ENCODE assay signal across 8 cellular contexts in genomic region chr3:129824926-129825541, GRCh38.
DNase-seq lines count a peak whose midpoint lies in the region; ATAC-seq, FAIRE-seq and TF ChIP-seq lines count a peak whose summit lies in the region.

No MANE protein-coding gene starts in this region.

- H3K36me3 ChIP-seq in GM23248 (ENCODE audit: low read depth) (no peaks in the 10 kb centered on the region), H1 (ENCODE audit: control insufficient read depth in 2 of 4, insufficient read depth in 4 of 4, low read length in 3 of 4) (peaks cover 0 to 3% (median 0%) of the 10 kb centered on the region in 4 experiments; a peak in 2 of 8 replicates)

- DNase-seq in COR-L47 (lab: John Stamatoyannopoulos, UW) (peak; percentile 69), GM23248 (peak; percentile 65), NCI-H2227 (lab: John Stamatoyannopoulos, UW; ENCODE audit: unreplicated experiment) (peak; percentile 45), WTC11 (ENCODE audit: low spot score) (peak; percentile 57), H1 (ENCODE audit: low read depth in 1 of 2, low spot score in 2 of 2) (peak in 1 of 2 experiments; percentile 61), myocyte (ENCODE audit: low read depth) (peak; percentile 53), urothelium cell line (ENCODE audit: low spot score) (peak; percentile 49)

- H3K9me3 Mint-ChIP-seq in WTC11, result no peaks in the 10 kb centered on the region

- H3K4me2 ChIP-seq in GM23248 (ENCODE audit: unreplicated experiment) (no peak overlapping the region), H1 (ENCODE audit: insufficient read depth in 1 of 2, low read depth in 2 of 2, low read length in 2 of 2) (no peak overlapping the region)

- H2BK120ac ChIP-seq in H1 (replicated peaks; ENCODE audit: low read depth, low read length), result no peak overlapping the region

- H4K20me1 ChIP-seq in GM23248 (ENCODE audit: insufficient read depth) (no peaks in the 10 kb centered on the region), H1 (replicated peaks in 1 of 2; ENCODE audit: control insufficient read depth in 1 of 2, insufficient read depth in 2 of 2, low read length in 2 of 2) (peaks cover 0 to 2% of the 10 kb centered on the region in 2 experiments)

- no peaks in the 10 kb centered on the region for H3K23me2 ChIP-seq in H1 (ENCODE audit: low read depth, low read length)

- no peaks in the 10 kb centered on the region for H3K36me3 Mint-ChIP-seq in WTC11

- H2BK5ac ChIP-seq in H1 (ENCODE audit: low read depth, low read length), result no peak overlapping the region

- no peak overlapping the region for H3K4me3 Mint-ChIP-seq in WTC11

- in situ Hi-C loops in GM23248 (cut with MboI), result loop anchor here (10.0 to 25.0 kb wide), 2 partner anchors 170 to 338 kb away; no protein-coding TSS in a partner anchor

- H3K27ac Mint-ChIP-seq in WTC11, result no peak overlapping the region

- no peak overlapping the region for H4K8ac ChIP-seq in H1 (ENCODE audit: extremely low read depth, insufficient read depth, low read length)

- TF ChIP-seq CTCF in WTC11 (IDR thresholded peaks at IDR 0.05), result peak; percentile 63
- peak; percentile 46 to 74 (median 73) for TF ChIP-seq CTCF in H1 (IDR thresholded peaks at IDR 0.05; ENCODE audit: control extremely low read depth in 1 of 3, insufficient read depth in 1 of 3, low read depth in 1 of 3, low read length in 3 of 3)

- no peak overlapping the region for H3K23ac ChIP-seq in H1 (ENCODE audit: insufficient read length)

- TF ChIP-seq EP300 in H1 (IDR thresholded peaks at IDR 0.05; ENCODE audit: borderline replicate concordance in 1 of 2, low read depth in 2 of 2, low read length in 2 of 2), result no peak

- H2BK15ac ChIP-seq in H1 (ENCODE audit: low read length), result no peak overlapping the region

- no peaks in the 10 kb centered on the region for H3K9me2 ChIP-seq in GM23248 (ENCODE audit: insufficient read depth)

- ATAC-seq in WTC11 (peak; percentile 76), GM18870 (IDR thresholded peaks at IDR 0.05; ENCODE audit: unreplicated experiment) (no peak)

- TF ChIP-seq POLR2A in H1 (IDR thresholded peaks at IDR 0.05; ENCODE audit: control extremely low read depth in 1 of 2, low read depth in 2 of 2, low read length in 2 of 2), result no peak

- peak; percentile 98 for FAIRE-seq in H1 (lab: Jason Lieb, UNC)
- FAIRE-seq in urothelium cell line (lab: Jason Lieb, UNC), result no peak

- H3K79me1 ChIP-seq in H1 (ENCODE audit: low read depth, low read length), result 0 out of 2 replicates have a peak, but pooled peaks cover 3% of the 10 kb centered on the region

- peaks cover 16% of the 10 kb centered on the region for H3F3A ChIP-seq in GM23248 (ENCODE audit: insufficient read depth)

- no peak overlapping the region for H3K27ac ChIP-seq in GM23248
- H3K27ac ChIP-seq in H1 (ENCODE audit: low read depth, low read length), result no peak overlapping the region

- H3K4me1 ChIP-seq in GM23248 (ENCODE audit: insufficient read depth), result peaks cover 21% of the 10 kb centered on the region
- H3K4me1 ChIP-seq in H1 (replicated peaks in 1 of 4; ENCODE audit: control insufficient read depth in 3 of 4, insufficient read depth in 4 of 4, low read length in 3 of 4), result no peaks in the 10 kb centered on the region

- H3K27me3 Mint-ChIP-seq in WTC11 (ENCODE audit: low read depth), result no peaks in the 10 kb centered on the region

- 58% methylated on average over 3 of the region's 3 CpGs for WGBS in GM23248 (ENCODE audit: low coverage in 1 of 2, low lambda C conversion rate in 2 of 2, missing lambda C conversion rate in 2 of 2), 2 experiments
- WGBS in H1 (ENCODE audit: extremely low coverage in 1 of 2, insufficient coverage in 1 of 2, insufficient read length in 1 of 2, insufficient replicate concordance in 2 of 2, low coverage in 1 of 2, low lambda C conversion rate in 2 of 2, missing lambda C conversion rate in 1 of 2), 2 experiments, result 50% methylated on average over 3 of the region's 3 CpGs; no CpG with 5 or more reads in 1 of the 2 experiments

- H3K56ac ChIP-seq in H1 (replicated peaks; ENCODE audit: insufficient read length, low read depth, low read length), result no peak overlapping the region

- H3K9me3 ChIP-seq in GM23248 (ENCODE audit: low read depth) (no peaks in the 10 kb centered on the region), H1 (ENCODE audit: insufficient read depth in 2 of 2, low read depth in 1 of 2, low read length in 1 of 2) (no peaks in the 10 kb centered on the region)

- H3K4me3 ChIP-seq in GM23248 (no peak overlapping the region), H1 (ENCODE audit: extremely low read depth in 1 of 4, insufficient read depth in 2 of 4, low read depth in 3 of 4, low read length in 4 of 4) (no peak overlapping the region)

- H3K9ac ChIP-seq in GM23248, result no peak overlapping the region
- H3K9ac ChIP-seq in H1 (replicated peaks in 1 of 4; ENCODE audit: extremely low read depth in 1 of 4, low read depth in 3 of 4, low read length in 3 of 4), result peak overlapping the region in 1 of 4 experiments; percentile 49; a peak in 1 of 7 replicates

- POLR2A ChIA-PET in WTC11 (lab: Charles Lee) (no interaction called here), H1 (lab: Charles Lee; ENCODE audit: partially characterized antibody) (interaction anchor here (1.5 kb wide), 1 partner anchor 197 kb away, joined by 4 read pairs; no protein-coding TSS in a partner anchor)

- no peak overlapping the region for H2BK20ac ChIP-seq in H1 (ENCODE audit: low read length)

- CTCF ChIA-PET in WTC11 (lab: Charles Lee), result interaction anchor here (1.0 to 2.6 kb wide), 4 partner anchors 15 to 442 kb away, joined by 3 to 16 read pairs (median 4); no protein-coding TSS in a partner anchor
- CTCF ChIA-PET in H1 (lab: Charles Lee; ENCODE audit: partially characterized antibody), result interaction anchor here (0.5 to 9.8 kb wide), 31 partner anchors 10 to 1019 kb away, joined by 3 to 149 read pairs (median 4); no protein-coding TSS in a partner anchor

- H3K4me1 Mint-ChIP-seq in WTC11, result peaks cover 11% of the 10 kb centered on the region

- no peak overlapping the region for H2AK5ac ChIP-seq in H1 (ENCODE audit: low read depth, low read length)

- H3K27me3 ChIP-seq in GM23248 (replicated peaks; ENCODE audit: insufficient read depth) (no peaks in the 10 kb centered on the region), H1 (replicated peaks in 1 of 4; ENCODE audit: control insufficient read depth in 3 of 4, extremely low read depth in 1 of 4, insufficient read depth in 3 of 4, low read length in 3 of 4) (no peaks in the 10 kb centered on the region)

- no peak overlapping the region for H2BK12ac ChIP-seq in H1 (ENCODE audit: low read depth, low read length)

- TF ChIP-seq RAD21 in H1 (IDR thresholded peaks at IDR 0.05 in 1 of 2, conservative IDR thresholded peaks at IDR 0.05 in 1 of 2; ENCODE audit: low read depth in 2 of 2, low read length in 2 of 2), result peak; percentile 89 to 91

- H4K5ac ChIP-seq in H1 (ENCODE audit: insufficient read length, low read depth, low read length), result no peak overlapping the region

- no peak overlapping the region for H3K4ac ChIP-seq in H1 (replicated peaks; ENCODE audit: insufficient read length, low read depth, low read length)

- H3K79me2 ChIP-seq in GM23248 (ENCODE audit: insufficient read depth), result peaks cover 16% of the 10 kb centered on the region; the same call in 1 of the 2 replicates
- H3K79me2 ChIP-seq in H1 (ENCODE audit: control insufficient read depth in 1 of 2, insufficient read depth in 2 of 2, low read length in 2 of 2), result no peaks in the 10 kb centered on the region; a peak in 1 of 4 replicates

- H4K91ac ChIP-seq in H1 (replicated peaks; ENCODE audit: insufficient read length, low read length), result no peak overlapping the region

- H3K14ac ChIP-seq in H1 (ENCODE audit: insufficient read length), result no peak overlapping the region

- H2AFZ ChIP-seq in GM23248 (no peak overlapping the region), H1 (ENCODE audit: low read length) (no peak overlapping the region)

- no peak overlapping the region for H3K18ac ChIP-seq in H1 (ENCODE audit: extremely low read depth, low read length)

TF ChIP-seq in WTC11, 78 proteins besides CTCF, POLR2A, EP300 and RAD21 (continues in another document):
- no peak for TF ChIP-seq ERG (CRISPR knock-in tag; IDR thresholded peaks at IDR 0.05)
- no peak for TF ChIP-seq NFYB (CRISPR knock-in tag; conservative IDR thresholded peaks at IDR 0.05; ENCODE audit: low read depth)
- TF ChIP-seq USF1 (CRISPR knock-in tag; IDR thresholded peaks at IDR 0.05), result no peak

TF ChIP-seq in H1, 55 proteins besides CTCF, POLR2A, EP300 and RAD21:
- TF ChIP-seq NRF1 (IDR thresholded peaks at IDR 0.05; ENCODE audit: low read depth, low read length) (no peak), HDAC2 (IDR thresholded peaks at IDR 0.05; ENCODE audit: borderline replicate concordance in 1 of 2, low read depth in 2 of 2, low read length in 2 of 2) (no peak), CBX8 (IDR thresholded peaks at IDR 0.05; ENCODE audit: borderline replicate concordance, low read depth, low read length) (no peak), NANOG (IDR thresholded peaks at IDR 0.05; ENCODE audit: insufficient read depth, low read depth, low read length, poor library complexity, severe bottlenecking) (no peak), TAF7 (optimal IDR thresholded peaks at IDR 0.05; ENCODE audit: borderline replicate concordance, low read depth, low read length) (no peak), SAP30 (IDR thresholded peaks at IDR 0.05; ENCODE audit: insufficient read depth, insufficient replicate concordance, low read length) (no peak), CBX5 (IDR thresholded peaks at IDR 0.05; ENCODE audit: low read depth, low read length) (no peak), KDM4A (IDR thresholded peaks at IDR 0.05; ENCODE audit: low read depth, low read length, severe bottlenecking) (no peak), KDM5A (IDR thresholded peaks at IDR 0.05; ENCODE audit: low read length) (no peak), SIN3A (conservative IDR thresholded peaks at IDR 0.05 in 1 of 2, IDR thresholded peaks at IDR 0.05 in 1 of 2; ENCODE audit: low read depth in 1 of 2, low read length in 2 of 2) (no peak), SRF (IDR thresholded peaks at IDR 0.05; ENCODE audit: low read depth, low read length) (no peak), POU5F1 (IDR thresholded peaks at IDR 0.05; ENCODE audit: low read depth, low read length) (no peak), SP2 (IDR thresholded peaks at IDR 0.05; ENCODE audit: low read length) (no peak), CHD2 (IDR thresholded peaks at IDR 0.05; ENCODE audit: low read length) (no peak), TBP (IDR thresholded peaks at IDR 0.05; ENCODE audit: low read depth, low read length) (no peak), PHF8 (conservative IDR thresholded peaks at IDR 0.05; ENCODE audit: low read depth, low read length) (no peak)
